Comparison of ENCODE assay signal across 25 cellular contexts in the genomic region with DNA sequence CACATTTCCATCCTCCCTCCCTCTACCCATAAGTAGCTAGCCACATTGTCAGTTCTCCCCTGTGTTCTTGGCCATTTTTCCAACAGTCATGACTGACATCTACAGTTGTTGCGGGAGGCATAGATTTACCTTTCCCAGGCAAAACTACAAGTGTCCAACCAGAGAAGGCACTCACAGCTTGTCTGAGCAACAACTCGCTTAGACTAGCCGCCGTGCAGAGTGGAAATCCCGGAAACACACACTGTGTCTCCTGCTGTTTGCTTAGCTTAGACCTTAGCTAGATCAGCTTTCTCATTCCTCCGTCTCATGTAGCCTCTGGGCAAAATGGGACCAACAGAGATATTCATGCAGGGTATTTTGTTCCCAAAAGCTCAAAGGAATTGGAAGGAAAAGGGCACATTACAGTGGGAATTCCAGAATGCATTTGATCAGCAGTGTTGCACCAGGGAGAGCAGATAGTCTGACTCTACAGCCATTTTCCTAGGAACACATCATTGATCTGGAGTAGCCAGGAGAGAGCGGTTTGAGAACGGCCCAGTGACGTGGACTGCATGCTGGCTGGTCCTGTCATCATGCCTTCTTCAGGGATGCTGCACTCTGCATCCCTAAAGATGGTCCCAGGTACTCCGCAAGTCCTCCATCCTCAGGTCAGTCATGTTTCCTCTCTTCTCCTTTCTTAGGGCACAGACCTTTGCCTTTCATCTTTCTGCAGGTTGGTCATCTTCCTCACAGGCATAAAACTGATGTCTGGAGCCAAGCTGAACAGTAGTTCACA.
"Had no signal": no experiment of that assay in that cellular context is flagged by ENCODE, and none has a peak within 500 bp of the region (broad histone marks: within the 10 kb centered on the region; RNA-seq: fewer than 3 reads in every experiment).

No MANE protein-coding gene starts in this region.

- FAIRE-seq: colon, kidney, TTC549 had no signal

- H3K27ac ChIP-seq: brain microvascular endothelial cell, lower lobe of right lung, ovary, psoas muscle, right atrium auricular region, stomach, testis had no signal

- H3K27ac Mint-ChIP-seq: activated naive CD4-positive, alpha-beta T cell treated with anti-CD3 and anti-CD28 coated beads, Interleukin-2, amount 50 U/mL, for 72 hours; activated T-cell treated with anti-CD3 and anti-CD28 coated beads, Interleukin-2, amount 50 U/mL, for 24 hours; activated T-helper 17 cell treated with anti-CD3 and anti-CD28 coated beads, Interleukin-2, amount 50 U/mL, for 72 hours; WTC11 had no signal

- H3K27me3 ChIP-seq: brain microvascular endothelial cell, ovary, right atrium auricular region, stomach, testis had no signal

- H3K27me3 Mint-ChIP-seq: activated T-cell treated with anti-CD3 and anti-CD28 coated beads, Interleukin-2, amount 50 U/mL, for 24 hours had no signal

- H3K4me1 Mint-ChIP-seq: activated T-helper 17 cell treated with anti-CD3 and anti-CD28 coated beads, Interleukin-2, amount 50 U/mL, for 72 hours had no signal

- DNase-seq: activated CD8-positive, alpha-beta memory T cell treated with anti-CD3 and anti-CD28 coated beads for 24 hours; activated CD8-positive, alpha-beta memory T cell treated with anti-CD3 and anti-CD28 coated beads, Interleukin-2, amount 50 U/mL, for 4 hours; activated T-cell treated with anti-CD3 and anti-CD28 coated beads, Interleukin-2, amount 50 U/mL, for 24 hours; aorta; brain microvascular endothelial cell; central memory CD4-positive, alpha-beta T cell; effector memory CD4-positive, alpha-beta T cell; foreskin melanocyte; kidney; lower lobe of right lung; mesendoderm; mucosa of descending colon; ovary; psoas muscle; stimulated activated CD4-positive, alpha-beta T cell treated with anti-CD3 and anti-CD28 coated beads, Interleukin-12 subunit alpha, Interleukin-12 subunit beta, amount 100 ng/mL, for 4 hours; stomach; T-helper 1 cell; testis; trophoblast cell had no signal

- H3K36me3 ChIP-seq: brain microvascular endothelial cell, lower lobe of right lung, ovary, right atrium auricular region, stomach had no signal

- H3K4me3 Mint-ChIP-seq: activated T-cell treated with anti-CD3 and anti-CD28 coated beads, Interleukin-2, amount 50 U/mL, for 24 hours; activated T-helper 17 cell treated with anti-CD3 and anti-CD28 coated beads, Interleukin-2, amount 50 U/mL, for 72 hours; WTC11 had no signal

- H3K36me3 Mint-ChIP-seq: WTC11 had no signal

- H3K9me3 Mint-ChIP-seq: activated T-helper 17 cell treated with anti-CD3 and anti-CD28 coated beads, Interleukin-2, amount 50 U/mL, for 72 hours had no signal

- H3K4me1 ChIP-seq: lower lobe of right lung, psoas muscle, right atrium auricular region, stomach, testis had no signal

- ATAC-seq: activated naive CD4-positive, alpha-beta T cell treated with anti-CD3 and anti-CD28 coated beads, Interleukin-2, amount 50 U/mL, for 72 hours; activated T-helper 17 cell treated with anti-CD3 and anti-CD28 coated beads, Interleukin-2, amount 50 U/mL, for 72 hours; lower lobe of right lung; mucosa of descending colon; psoas muscle; WTC11 had no signal

- H3K4me3 ChIP-seq: lower lobe of right lung, mucosa of descending colon, ovary, psoas muscle, right atrium auricular region, stomach, testis had no signal

- H3K9me3 ChIP-seq: lower lobe of right lung, mucosa of descending colon, ovary, psoas muscle, stomach, testis had no signal
